ENCODE assay signal across 16 cellular contexts in genomic region chr10:802506-802905, GRCh38.
"Had no signal": no experiment of that assay in that cellular context is flagged by ENCODE, and none has a peak within 500 bp of the region (broad histone marks: within the 10 kb centered on the region; RNA-seq: fewer than 3 reads in every experiment).

No MANE protein-coding gene starts in this region.

- H3K4me3 ChIP-seq: left lung, prostate gland, smooth muscle cell, suprapubic skin had no signal

- H3K4me1 Mint-ChIP-seq: WTC11 had no signal

- DNase-seq: activated CD4-positive, alpha-beta T cell treated with anti-CD3 and anti-CD28 coated beads, Interleukin-2, amount 10 ng/mL, durations not matched to agents 24 days and 14 days; activated effector memory CD4-positive, alpha-beta T cell treated with Interleukin-2 at 50 U/mL for 16 hours; activated T-cell treated with anti-CD3 and anti-CD28 coated beads, Interleukin-2, amount 50 U/mL, for 1 hour; nucleus accumbens; stimulated activated CD4-positive, alpha-beta T cell treated with anti-CD3 and anti-CD28 coated beads, Interleukin-4, amount 100 ng/mL, for 4 hours; stimulated activated CD8-positive, alpha-beta memory T cell treated with anti-CD3 and anti-CD28 coated beads, Interleukin-4, amount 100 ng/mL, for 48 hours; stimulated activated naive CD8-positive, alpha-beta T cell treated with anti-CD3 and anti-CD28 coated beads, Interleukin-15, Interleukin-2, amounts not matched to agents 100 U/mL and 50 U/mL, for 24 hours; T-helper 2 cell had no signal

- H3K27ac ChIP-seq: left lung, prostate gland, suprapubic skin had no signal

- H3K27me3 ChIP-seq: left lung, suprapubic skin had no signal

- ATAC-seq: left lung; natural killer cell treated with Interleukin-12 subunit alpha and Interleukin-12 subunit beta and Interleukin-15 and Interleukin-18, amount 100 ng/mL, for 72 hours; stimulated activated naive CD8-positive, alpha-beta T cell treated with anti-CD3 and anti-CD28 coated beads, Interleukin-15, Interleukin-2, amounts not matched to agents 100 U/mL and 50 U/mL, for 24 hours had no signal

- H3K27ac Mint-ChIP-seq: activated CD4-positive, alpha-beta T cell treated with anti-CD3 and anti-CD28 coated beads, Interleukin-2, amount 10 ng/mL, durations not matched to agents 24 days and 14 days; activated naive CD4-positive, alpha-beta T cell treated with anti-CD3 and anti-CD28 coated beads, Interleukin-2, amount 50 U/mL, for 72 hours; natural killer cell treated with Interleukin-12 subunit alpha and Interleukin-12 subunit beta and Interleukin-15 and Interleukin-18, amount 100 ng/mL, for 72 hours; type B pancreatic cell; WTC11 had no signal

- H3K9me3 ChIP-seq: prostate gland, suprapubic skin had no signal

- H3K27me3 Mint-ChIP-seq: activated CD4-positive, alpha-beta T cell treated with anti-CD3 and anti-CD28 coated beads, Interleukin-2, amount 10 ng/mL, durations not matched to agents 24 days and 14 days; natural killer cell treated with Interleukin-12 subunit alpha and Interleukin-12 subunit beta and Interleukin-15 and Interleukin-18, amount 100 ng/mL, for 72 hours; type B pancreatic cell had no signal

- H3K4me1 ChIP-seq: prostate gland had no signal

- H3K4me3 Mint-ChIP-seq: activated CD4-positive, alpha-beta T cell treated with anti-CD3 and anti-CD28 coated beads, Interleukin-2, amount 10 ng/mL, durations not matched to agents 24 days and 14 days; natural killer cell treated with Interleukin-12 subunit alpha and Interleukin-12 subunit beta and Interleukin-15 and Interleukin-18, amount 100 ng/mL, for 72 hours; type B pancreatic cell; WTC11 had no signal

- H3K4me2 ChIP-seq: smooth muscle cell had no signal

- H3K9me3 Mint-ChIP-seq: natural killer cell treated with Interleukin-12 subunit alpha and Interleukin-12 subunit beta and Interleukin-15 and Interleukin-18, amount 100 ng/mL, for 72 hours had no signal
